Comparison of ENCODE assay signal across 8 cellular contexts in the genomic region with DNA sequence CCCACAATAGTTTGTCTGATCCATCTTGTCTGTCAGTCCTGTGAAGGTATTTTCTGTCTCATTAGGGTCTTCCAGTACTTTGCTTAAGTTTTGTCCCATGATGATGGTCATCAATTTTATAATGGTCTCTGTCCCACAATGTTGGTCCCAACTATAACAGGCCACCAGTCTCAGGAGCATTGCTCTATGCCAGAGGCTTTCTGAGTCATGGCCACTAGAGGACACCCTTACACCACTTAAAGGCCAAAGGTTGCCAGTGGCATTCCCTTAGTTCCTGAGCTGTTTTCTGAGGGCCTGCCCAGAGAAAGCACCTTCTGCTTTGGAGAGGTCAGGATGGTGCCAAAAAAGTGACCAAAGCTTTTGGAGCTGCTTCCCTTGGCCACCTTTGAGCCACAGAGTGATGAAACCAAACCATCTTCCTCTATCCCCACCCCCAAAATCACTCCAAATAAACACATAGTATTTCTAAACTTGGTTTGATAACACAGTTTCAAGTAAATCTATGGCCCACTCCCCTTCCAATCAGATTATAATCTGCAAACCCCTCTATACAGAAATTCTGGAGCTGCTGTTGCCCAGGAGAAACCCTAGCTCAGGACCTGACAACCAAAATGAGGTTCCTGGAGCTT. TPM values are rescaled to one million over a fixed set of nuclear protein-coding genes. Genes with fewer than 3 reads are reported as not detected.
A peak's percentile ranks its signal among the peaks of the same experiment; 100 is the strongest.
DNase-seq lines count a peak whose midpoint lies in the region; ATAC-seq, FAIRE-seq and TF ChIP-seq lines count a peak whose summit lies in the region.

No MANE protein-coding gene starts in this region.

- no peak for TF ChIP-seq POLR2A in GM18505 (IDR thresholded peaks at IDR 0.05; ENCODE audit: borderline replicate concordance, extremely low read depth, insufficient read depth, insufficient read length)

- peak; percentile 93 for TF ChIP-seq RAD21 in Ishikawa (IDR thresholded peaks at IDR 0.05; ENCODE audit: low read depth)

- no peak for FAIRE-seq in RCC 7860 (lab: Jason Lieb, UNC)

- no peak overlapping the region for H3K4me3 ChIP-seq in right atrium auricular region

- intact Hi-C loops in sciatic nerve (cut with DNase I) = no loop called here

- no peak overlapping the region for H3K27ac ChIP-seq in right atrium auricular region

- TF ChIP-seq EP300 in Ishikawa (IDR thresholded peaks at IDR 0.05; ENCODE audit: borderline replicate concordance) = no peak

- no peaks in the 10 kb centered on the region for H3K36me3 ChIP-seq in right atrium auricular region

- H3K9me3 ChIP-seq in right atrium auricular region = no peaks in the 10 kb centered on the region

- peak; percentile 44 to 88 for TF ChIP-seq CTCF in right atrium auricular region (IDR thresholded peaks at IDR 0.05)

- DNase-seq in EH (ENCODE audit: low read depth) (peak; percentile 81), RCC 7860 (ENCODE audit: low spot score) (peak; percentile 44), amygdala (lab: John Stamatoyannopoulos, UW) (peak in 39 of 56 donors; percentile 6 to 72 (median 28)), right atrium auricular region (ENCODE audit: low spot score) (no peak), sciatic nerve (ENCODE audit: low spot score) (no peak)

- no peaks in the 10 kb centered on the region for H3K4me1 ChIP-seq in right atrium auricular region

- no peaks in the 10 kb centered on the region for H3K27me3 ChIP-seq in right atrium auricular region

- ATAC-seq in GM21717 (IDR thresholded peaks at IDR 0.05; ENCODE audit: unreplicated experiment) (peak; percentile 81), sciatic nerve (peak; percentile 91), GM18505 (IDR thresholded peaks at IDR 0.05; ENCODE audit: unreplicated experiment) (no peak)

TF ChIP-seq in Ishikawa, 13 proteins besides CTCF, POLR2A, EP300 and RAD21:
- TF ChIP-seq TCF12 (IDR thresholded peaks at IDR 0.05; ENCODE audit: low read depth) (no peak), YY1 (IDR thresholded peaks at IDR 0.05; ENCODE audit: low read depth) (no peak)
TF ChIP-seq in Ishikawa: peak in this region for 0.

RNA-seq across cellular contexts. Expression of a gene that starts 19.3 kb away (rescaled TPM):
- 100 to 1,000 TPM; 114 to 169 TPM for total RNA-seq in right atrium auricular region
- 164 TPM for total RNA-seq in sciatic nerve

RNA-seq across cellular contexts. Expression of a gene that starts 41.2 kb away (rescaled TPM):
- not detected for total RNA-seq in right atrium auricular region
- total RNA-seq in sciatic nerve = not detected

Comparison
In these comparisons a context has a peak if more than half of its experiments do, and no peak if none do; other contexts are left out.
1. DNase-seq: peak in EH (single experiment), RCC 7860 (single experiment) and amygdala (39 of 56); none in right atrium auricular region (single experiment) and sciatic nerve (single experiment).